In genomic region chr5:95759005-95759404, GRCh38 we compare ENCODE assay signal across 11 cellular contexts. TPM values are rescaled to one million over a fixed set of nuclear protein-coding genes. Genes with fewer than 3 reads are reported as not detected.
DNase-seq lines count a peak whose midpoint lies in the region; ATAC-seq and TF ChIP-seq lines count a peak whose summit lies in the region.
"Had no signal": no experiment of that assay in that cellular context is flagged by ENCODE, and none has a peak within 500 bp of the region (broad histone marks: within the 10 kb centered on the region; RNA-seq: fewer than 3 reads in every experiment).

No MANE protein-coding gene starts in this region.

- in situ Hi-C loops in transverse colon (cut with MboI; ENCODE audit: low pct_ligation_motif_present in 1 of 4, low pct_unique_long_range_greater_than_20kb in 1 of 4, low sequenced_read_pairs in 3 of 4), result no loop called here

- DNase-seq in Right ventricle myocardium superior, result no peak
- DNase-seq in left ventricle myocardium superior, result no peak
- no peak for DNase-seq in central memory CD8-positive, alpha-beta T cell (ENCODE audit: low spot score in 2 of 2)
- DNase-seq in naive thymus-derived CD4-positive, alpha-beta T cell, result no peak
- DNase-seq in transverse colon, result no peak
- DNase-seq in activated T-cell treated with anti-CD3 and anti-CD28 coated beads, Interleukin-2, amount 50 U/mL, for 4 hours, result no peak
- DNase-seq in activated CD4-positive, alpha-beta memory T cell treated with anti-CD3 and anti-CD28 coated beads, Interleukin-2, amount 10 ng/mL, durations not matched to agents 7 days and 5 days, result no peak
- DNase-seq: anterior cingulate cortex; effector CD4-positive, alpha-beta T cell had no signal

- ATAC-seq in Right ventricle myocardium superior (ENCODE audit: poor library complexity) (peak; percentile 7), left ventricle myocardium superior (no peak)
- no peak for ATAC-seq in central memory CD8-positive, alpha-beta T cell (replicated peaks; ENCODE audit: extremely low read depth, poor library complexity, severe bottlenecking)
- ATAC-seq in naive thymus-derived CD4-positive, alpha-beta T cell, result no peak
- no peak for ATAC-seq in activated T-cell treated with anti-CD3 and anti-CD28 coated beads, Interleukin-2, amount 50 U/mL, for 4 hours
- ATAC-seq in activated T-helper 17 cell treated with anti-CD3 and anti-CD28 coated beads, Interleukin-2, amount 50 U/mL, for 72 hours (replicated peaks), result no peak

- peaks cover 0 to 27% of the 10 kb centered on the region in 2 donors for H3K4me1 ChIP-seq in naive thymus-derived CD4-positive, alpha-beta T cell (ENCODE audit: control insufficient read depth in 2 of 2, insufficient read depth in 2 of 2, low read length in 2 of 2)
- peaks cover 0 to 43% (median 29%) of the 10 kb centered on the region in 4 donors for H3K4me1 ChIP-seq in transverse colon

- H3K4me3 ChIP-seq in naive thymus-derived CD4-positive, alpha-beta T cell (ENCODE audit: low read length), result no peak overlapping the region
- no peak overlapping the region for H3K4me3 ChIP-seq in transverse colon
- H3K4me3 ChIP-seq: skin epidermis had no signal

- peaks cover 38% of the 10 kb centered on the region for H3K4me1 Mint-ChIP-seq in central memory CD8-positive, alpha-beta T cell
- peaks cover 11 to 46% (median 32%) of the 10 kb centered on the region in 7 donors for H3K4me1 Mint-ChIP-seq in naive thymus-derived CD4-positive, alpha-beta T cell
- H3K4me1 Mint-ChIP-seq in activated T-cell treated with anti-CD3 and anti-CD28 coated beads, Interleukin-2, amount 50 U/mL, for 4 hours (ENCODE audit: low read depth), result peaks cover 41% of the 10 kb centered on the region
- H3K4me1 Mint-ChIP-seq in activated CD4-positive, alpha-beta memory T cell treated with anti-CD3 and anti-CD28 coated beads, Interleukin-2, amount 10 ng/mL, durations not matched to agents 7 days and 5 days, result peaks cover 32% of the 10 kb centered on the region
- H3K4me1 Mint-ChIP-seq in activated T-helper 17 cell treated with anti-CD3 and anti-CD28 coated beads, Interleukin-2, amount 50 U/mL, for 72 hours, result peaks cover 9% of the 10 kb centered on the region

- POLR2A ChIA-PET in naive thymus-derived CD4-positive, alpha-beta T cell (lab: Charles Lee), result interaction anchor here (0.9 kb wide), 1 partner anchor 112 kb away, joined by 3 read pairs; the partner anchor contains the start of gene RFESD
- POLR2A ChIA-PET in activated CD4-positive, alpha-beta memory T cell treated with anti-CD3 and anti-CD28 coated beads, Interleukin-2, amount 10 ng/mL, durations not matched to agents 7 days and 5 days (lab: Charles Lee), result interaction anchor here (0.9 to 1.9 kb wide), 3 partner anchors 28 to 112 kb away, joined by 3 to 10 read pairs (median 3); partner anchors contain the start of gene RFESD

- H3K27ac Mint-ChIP-seq in central memory CD8-positive, alpha-beta T cell (ENCODE audit: low read depth), result peak overlapping the region; percentile 29
- peak overlapping the region in 5 of 9 donors; percentile 2 to 90 (median 88) for H3K27ac Mint-ChIP-seq in naive thymus-derived CD4-positive, alpha-beta T cell
- H3K27ac Mint-ChIP-seq in activated CD4-positive, alpha-beta memory T cell treated with anti-CD3 and anti-CD28 coated beads, Interleukin-2, amount 10 ng/mL, durations not matched to agents 7 days and 5 days, result no peak overlapping the region
- no peak overlapping the region for H3K27ac Mint-ChIP-seq in activated T-helper 17 cell treated with anti-CD3 and anti-CD28 coated beads, Interleukin-2, amount 50 U/mL, for 72 hours

- no peaks in the 10 kb centered on the region for H3K36me3 ChIP-seq in naive thymus-derived CD4-positive, alpha-beta T cell (ENCODE audit: control insufficient read depth in 2 of 3, insufficient read depth in 3 of 3, low read length in 3 of 3)
- peaks cover 0 to 13% (median 0%) of the 10 kb centered on the region in 4 donors for H3K36me3 ChIP-seq in transverse colon

- 32 to 63% methylated on average over 6 to 10 of the region's 10 CpGs for WGBS in transverse colon (ENCODE audit: low coverage in 1 of 2), 2 donors

- no peak overlapping the region for H3K27ac ChIP-seq in naive thymus-derived CD4-positive, alpha-beta T cell (ENCODE audit: low read depth, low read length)
- H3K27ac ChIP-seq in transverse colon, result peak overlapping the region; percentile 58 to 73 (median 68)

- CTCF ChIA-PET in naive thymus-derived CD4-positive, alpha-beta T cell (lab: Charles Lee), result no interaction called here
- CTCF ChIA-PET in activated CD4-positive, alpha-beta memory T cell treated with anti-CD3 and anti-CD28 coated beads, Interleukin-2, amount 10 ng/mL, durations not matched to agents 7 days and 5 days (lab: Charles Lee), result interaction anchor here (1.1 kb wide), 1 partner anchor 22 kb away, joined by 4 read pairs; no protein-coding TSS in a partner anchor

- H3K36me3 Mint-ChIP-seq in central memory CD8-positive, alpha-beta T cell (ENCODE audit: insufficient read depth), result no peaks in the 10 kb centered on the region
- H3K36me3 Mint-ChIP-seq in naive thymus-derived CD4-positive, alpha-beta T cell, result peaks cover 0 to 13% (median 0%) of the 10 kb centered on the region in 5 donors
- H3K36me3 Mint-ChIP-seq in activated T-cell treated with anti-CD3 and anti-CD28 coated beads, Interleukin-2, amount 50 U/mL, for 4 hours (ENCODE audit: insufficient read depth), result peaks cover 1% of the 10 kb centered on the region
- H3K36me3 Mint-ChIP-seq in activated CD4-positive, alpha-beta memory T cell treated with anti-CD3 and anti-CD28 coated beads, Interleukin-2, amount 10 ng/mL, durations not matched to agents 7 days and 5 days (ENCODE audit: low read depth), result no peaks in the 10 kb centered on the region
- H3K36me3 Mint-ChIP-seq in activated T-helper 17 cell treated with anti-CD3 and anti-CD28 coated beads, Interleukin-2, amount 50 U/mL, for 72 hours (ENCODE audit: low read depth), result no peaks in the 10 kb centered on the region

- TF ChIP-seq CTCF in transverse colon (IDR thresholded peaks at IDR 0.05), result no peak

- no peak for TF ChIP-seq POLR2A in transverse colon (IDR thresholded peaks at IDR 0.05)

- no peaks in the 10 kb centered on the region for H3K27me3 Mint-ChIP-seq in central memory CD8-positive, alpha-beta T cell
- H3K27me3 Mint-ChIP-seq in naive thymus-derived CD4-positive, alpha-beta T cell, result peaks cover 0 to 37% (median 0%) of the 10 kb centered on the region in 5 donors
- no peaks in the 10 kb centered on the region for H3K27me3 Mint-ChIP-seq in activated T-cell treated with anti-CD3 and anti-CD28 coated beads, Interleukin-2, amount 50 U/mL, for 4 hours (ENCODE audit: low read depth)
- peaks cover 14% of the 10 kb centered on the region for H3K27me3 Mint-ChIP-seq in activated CD4-positive, alpha-beta memory T cell treated with anti-CD3 and anti-CD28 coated beads, Interleukin-2, amount 10 ng/mL, durations not matched to agents 7 days and 5 days
- H3K27me3 Mint-ChIP-seq in activated T-helper 17 cell treated with anti-CD3 and anti-CD28 coated beads, Interleukin-2, amount 50 U/mL, for 72 hours, result no peaks in the 10 kb centered on the region

- H3K4me3 Mint-ChIP-seq in central memory CD8-positive, alpha-beta T cell, result no peak overlapping the region
- H3K4me3 Mint-ChIP-seq in naive thymus-derived CD4-positive, alpha-beta T cell, result peak overlapping the region in 1 of 10 donors; percentile 18
- no peak overlapping the region for H3K4me3 Mint-ChIP-seq in activated T-cell treated with anti-CD3 and anti-CD28 coated beads, Interleukin-2, amount 50 U/mL, for 4 hours
- no peak overlapping the region for H3K4me3 Mint-ChIP-seq in activated CD4-positive, alpha-beta memory T cell treated with anti-CD3 and anti-CD28 coated beads, Interleukin-2, amount 10 ng/mL, durations not matched to agents 7 days and 5 days
- H3K4me3 Mint-ChIP-seq in activated T-helper 17 cell treated with anti-CD3 and anti-CD28 coated beads, Interleukin-2, amount 50 U/mL, for 72 hours, result no peak overlapping the region

- no peaks in the 10 kb centered on the region for H3K27me3 ChIP-seq in naive thymus-derived CD4-positive, alpha-beta T cell (ENCODE audit: control insufficient read depth in 2 of 2, insufficient read depth in 2 of 2, low read length in 2 of 2)
- H3K27me3 ChIP-seq in transverse colon, result no peaks in the 10 kb centered on the region

- intact Hi-C loops in Right ventricle myocardium superior (cut with DNase I) (no loop called here), left ventricle myocardium superior (cut with micrococcal nuclease) (no loop called here), transverse colon (cut with DNase I; ENCODE audit: low total_unique reads) (no loop called here)
- intact Hi-C loops in naive thymus-derived CD4-positive, alpha-beta T cell (cut with micrococcal nuclease), result no loop called here

- TF ChIP-seq EP300 in transverse colon (IDR thresholded peaks at IDR 0.05; ENCODE audit: low read depth), result no peak

- no peaks in the 10 kb centered on the region for H3K9me3 ChIP-seq in naive thymus-derived CD4-positive, alpha-beta T cell (ENCODE audit: control insufficient read depth in 2 of 3, low read length in 3 of 3)
- no peaks in the 10 kb centered on the region for H3K9me3 ChIP-seq in transverse colon

- no peaks in the 10 kb centered on the region for H3K9me3 Mint-ChIP-seq in central memory CD8-positive, alpha-beta T cell
- no peaks in the 10 kb centered on the region for H3K9me3 Mint-ChIP-seq in naive thymus-derived CD4-positive, alpha-beta T cell
- H3K9me3 Mint-ChIP-seq in activated T-cell treated with anti-CD3 and anti-CD28 coated beads, Interleukin-2, amount 50 U/mL, for 4 hours, result no peaks in the 10 kb centered on the region
- no peaks in the 10 kb centered on the region for H3K9me3 Mint-ChIP-seq in activated CD4-positive, alpha-beta memory T cell treated with anti-CD3 and anti-CD28 coated beads, Interleukin-2, amount 10 ng/mL, durations not matched to agents 7 days and 5 days
- no peaks in the 10 kb centered on the region for H3K9me3 Mint-ChIP-seq in activated T-helper 17 cell treated with anti-CD3 and anti-CD28 coated beads, Interleukin-2, amount 50 U/mL, for 72 hours

RNA-seq across cellular contexts. Expression of gene RHOBTB3, which starts 27.9 kb away (rescaled TPM):
- 81.1 TPM for total RNA-seq in Right ventricle myocardium superior
- total RNA-seq in left ventricle myocardium superior, result 90.0 TPM
- total RNA-seq in naive thymus-derived CD4-positive, alpha-beta T cell, result 1 to 10 TPM in 4 of 5 experiments, under 1 TPM in 1; 0.24 to 9.6 (median 1.6) TPM
- polyA plus RNA-seq in naive thymus-derived CD4-positive, alpha-beta T cell, result 1 to 10 TPM; 4.6 to 7.7 TPM
- 100 to 1,000 TPM in 1 of 4 donors, 10 to 100 TPM in 3; 53.0 to 143 (median 84.2) TPM for total RNA-seq in transverse colon
- 1 to 10 TPM; 2.2 to 5.0 (median 3.9) TPM for total RNA-seq in activated T-cell treated with anti-CD3 and anti-CD28 coated beads, Interleukin-2, amount 50 U/mL, for 4 hours
- under 1 TPM in 1 of 2 experiments, not detected in 1; 0.15 TPM for total RNA-seq in activated CD4-positive, alpha-beta memory T cell treated with anti-CD3 and anti-CD28 coated beads, Interleukin-2, amount 10 ng/mL, durations not matched to agents 7 days and 5 days
- 1 to 10 TPM in 1 of 2 donors, under 1 TPM in 1; 0.95 to 2.1 TPM for total RNA-seq in activated T-helper 17 cell treated with anti-CD3 and anti-CD28 coated beads, Interleukin-2, amount 50 U/mL, for 72 hours

Comparison
In these comparisons a context has a peak if more than half of its experiments do, and no peak if none do; other contexts are left out.
1. H3K27ac Mint-ChIP-seq: peak in central memory CD8-positive, alpha-beta T cell (single experiment) and naive thymus-derived CD4-positive, alpha-beta T cell (5 of 9); none in activated CD4-positive, alpha-beta memory T cell treated with anti-CD3 and anti-CD28 coated beads, Interleukin-2, amount 10 ng/mL, durations not matched to agents 7 days and 5 days (single experiment) and activated T-helper 17 cell treated with anti-CD3 and anti-CD28 coated beads, Interleukin-2, amount 50 U/mL, for 72 hours (single experiment).